Comparison of ENCODE assay signal across 1 cellular context in the genomic region with DNA sequence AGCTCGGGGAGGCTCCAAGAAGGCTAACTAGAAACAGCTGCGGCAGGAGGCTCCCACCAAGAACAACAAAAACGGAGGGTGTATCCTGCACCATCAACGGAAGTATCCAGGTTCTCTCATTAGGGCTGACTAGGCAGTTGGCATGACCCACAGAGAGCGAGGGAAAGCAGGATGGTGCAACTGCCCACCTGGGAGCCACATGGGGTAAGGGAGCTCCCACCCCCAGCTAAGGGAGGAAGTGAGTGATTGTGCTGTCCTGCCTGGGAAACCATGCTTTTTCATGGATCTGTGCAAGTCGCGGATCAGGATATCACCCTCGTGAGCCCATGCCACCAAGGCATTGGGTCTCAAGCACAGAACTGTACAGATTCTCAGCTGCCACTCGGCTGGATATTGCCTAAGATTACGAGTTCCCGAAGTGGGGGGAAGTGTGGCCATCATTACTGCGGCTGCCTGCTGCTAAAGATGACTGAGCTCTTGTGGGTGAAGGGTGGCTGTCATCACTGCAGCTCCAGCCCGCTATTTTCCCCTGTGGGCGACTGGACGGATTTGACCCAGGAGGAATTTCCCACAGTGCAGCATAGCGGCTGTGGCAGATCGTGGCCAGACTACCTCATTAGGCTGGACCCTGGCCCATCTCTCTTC.
TF ChIP-seq lines count a peak whose summit lies in the region.

No MANE protein-coding gene starts in this region.

TF ChIP-seq in WTC11, 78 proteins besides CTCF, POLR2A, EP300 and RAD21 (continued from another document):
- TF ChIP-seq, protein P1, sequence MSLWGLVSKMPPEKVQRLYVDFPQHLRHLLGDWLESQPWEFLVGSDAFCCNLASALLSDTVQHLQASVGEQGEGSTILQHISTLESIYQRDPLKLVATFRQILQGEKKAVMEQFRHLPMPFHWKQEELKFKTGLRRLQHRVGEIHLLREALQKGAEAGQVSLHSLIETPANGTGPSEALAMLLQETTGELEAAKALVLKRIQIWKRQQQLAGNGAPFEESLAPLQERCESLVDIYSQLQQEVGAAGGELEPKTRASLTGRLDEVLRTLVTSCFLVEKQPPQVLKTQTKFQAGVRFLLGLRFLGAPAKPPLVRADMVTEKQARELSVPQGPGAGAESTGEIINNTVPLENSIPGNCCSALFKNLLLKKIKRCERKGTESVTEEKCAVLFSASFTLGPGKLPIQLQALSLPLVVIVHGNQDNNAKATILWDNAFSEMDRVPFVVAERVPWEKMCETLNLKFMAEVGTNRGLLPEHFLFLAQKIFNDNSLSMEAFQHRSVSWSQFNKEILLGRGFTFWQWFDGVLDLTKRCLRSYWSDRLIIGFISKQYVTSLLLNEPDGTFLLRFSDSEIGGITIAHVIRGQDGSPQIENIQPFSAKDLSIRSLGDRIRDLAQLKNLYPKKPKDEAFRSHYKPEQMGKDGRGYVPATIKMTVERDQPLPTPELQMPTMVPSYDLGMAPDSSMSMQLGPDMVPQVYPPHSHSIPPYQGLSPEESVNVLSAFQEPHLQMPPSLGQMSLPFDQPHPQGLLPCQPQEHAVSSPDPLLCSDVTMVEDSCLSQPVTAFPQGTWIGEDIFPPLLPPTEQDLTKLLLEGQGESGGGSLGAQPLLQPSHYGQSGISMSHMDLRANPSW (CRISPR knock-in tag; conservative IDR thresholded peaks at IDR 0.05; ENCODE audit: low read depth) = no peak
- TF ChIP-seq FOXJ3 (CRISPR knock-in tag; IDR thresholded peaks at IDR 0.05; ENCODE audit: borderline replicate concordance) (no peak), TEAD1 (CRISPR knock-in tag; IDR thresholded peaks at IDR 0.05) (no peak), NFE2L1 (CRISPR knock-in tag; IDR thresholded peaks at IDR 0.05) (no peak), IRF2 (CRISPR knock-in tag; IDR thresholded peaks at IDR 0.05; ENCODE audit: borderline replicate concordance, low read depth) (no peak)
- TF ChIP-seq, protein P2, sequence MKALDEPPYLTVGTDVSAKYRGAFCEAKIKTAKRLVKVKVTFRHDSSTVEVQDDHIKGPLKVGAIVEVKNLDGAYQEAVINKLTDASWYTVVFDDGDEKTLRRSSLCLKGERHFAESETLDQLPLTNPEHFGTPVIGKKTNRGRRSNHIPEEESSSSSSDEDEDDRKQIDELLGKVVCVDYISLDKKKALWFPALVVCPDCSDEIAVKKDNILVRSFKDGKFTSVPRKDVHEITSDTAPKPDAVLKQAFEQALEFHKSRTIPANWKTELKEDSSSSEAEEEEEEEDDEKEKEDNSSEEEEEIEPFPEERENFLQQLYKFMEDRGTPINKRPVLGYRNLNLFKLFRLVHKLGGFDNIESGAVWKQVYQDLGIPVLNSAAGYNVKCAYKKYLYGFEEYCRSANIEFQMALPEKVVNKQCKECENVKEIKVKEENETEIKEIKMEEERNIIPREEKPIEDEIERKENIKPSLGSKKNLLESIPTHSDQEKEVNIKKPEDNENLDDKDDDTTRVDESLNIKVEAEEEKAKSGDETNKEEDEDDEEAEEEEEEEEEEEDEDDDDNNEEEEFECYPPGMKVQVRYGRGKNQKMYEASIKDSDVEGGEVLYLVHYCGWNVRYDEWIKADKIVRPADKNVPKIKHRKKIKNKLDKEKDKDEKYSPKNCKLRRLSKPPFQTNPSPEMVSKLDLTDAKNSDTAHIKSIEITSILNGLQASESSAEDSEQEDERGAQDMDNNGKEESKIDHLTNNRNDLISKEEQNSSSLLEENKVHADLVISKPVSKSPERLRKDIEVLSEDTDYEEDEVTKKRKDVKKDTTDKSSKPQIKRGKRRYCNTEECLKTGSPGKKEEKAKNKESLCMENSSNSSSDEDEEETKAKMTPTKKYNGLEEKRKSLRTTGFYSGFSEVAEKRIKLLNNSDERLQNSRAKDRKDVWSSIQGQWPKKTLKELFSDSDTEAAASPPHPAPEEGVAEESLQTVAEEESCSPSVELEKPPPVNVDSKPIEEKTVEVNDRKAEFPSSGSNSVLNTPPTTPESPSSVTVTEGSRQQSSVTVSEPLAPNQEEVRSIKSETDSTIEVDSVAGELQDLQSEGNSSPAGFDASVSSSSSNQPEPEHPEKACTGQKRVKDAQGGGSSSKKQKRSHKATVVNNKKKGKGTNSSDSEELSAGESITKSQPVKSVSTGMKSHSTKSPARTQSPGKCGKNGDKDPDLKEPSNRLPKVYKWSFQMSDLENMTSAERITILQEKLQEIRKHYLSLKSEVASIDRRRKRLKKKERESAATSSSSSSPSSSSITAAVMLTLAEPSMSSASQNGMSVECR (CRISPR knock-in tag; IDR thresholded peaks at IDR 0.05; ENCODE audit: borderline replicate concordance) = no peak
